In genomic region chr3:171838218-171838720, GRCh38 we compare ENCODE assay signal across 9 cellular contexts. TPM values are rescaled to one million over a fixed set of nuclear protein-coding genes. Genes with fewer than 3 reads are reported as not detected.
DNase-seq lines count a peak whose midpoint lies in the region; ATAC-seq, FAIRE-seq and TF ChIP-seq lines count a peak whose summit lies in the region.
"Had no signal": no experiment of that assay in that cellular context is flagged by ENCODE, and none has a peak within 500 bp of the region (broad histone marks: within the 10 kb centered on the region; RNA-seq: fewer than 3 reads in every experiment).

No MANE protein-coding gene starts in this region.

- H3K9me3 ChIP-seq in astrocyte (ENCODE audit: insufficient read depth, low read depth, low read length) (no peaks in the 10 kb centered on the region), kidney (ENCODE audit: control insufficient read depth in 1 of 2, low read length in 2 of 2) (no peaks in the 10 kb centered on the region)

- H3K9ac ChIP-seq in astrocyte (ENCODE audit: low read length) (peak overlapping the region; percentile 61), kidney (ENCODE audit: low read length in 2 of 2) (no peak overlapping the region)

- peak; percentile 31 to 48 for ATAC-seq in stimulated activated naive B cell treated with anti-CD40 and anti-IgM and Interleukin-4, amounts not matched to agents 10 μg/mL and 1 μg/mL and 100 μg/mL, for 72 hours (replicated peaks)
- no peak for ATAC-seq in HG03159 (IDR thresholded peaks at IDR 0.05; ENCODE audit: unreplicated experiment)

- peak overlapping the region; percentile 86 for H3K27ac Mint-ChIP-seq in astrocyte (ENCODE audit: unreplicated experiment)
- H3K27ac Mint-ChIP-seq in stimulated activated naive B cell treated with anti-CD40 and anti-IgM and Interleukin-4, amounts not matched to agents 10 μg/mL and 1 μg/mL and 100 μg/mL, for 72 hours = no peak overlapping the region

- H3K27ac ChIP-seq in astrocyte (ENCODE audit: low read depth, low read length) (peak overlapping the region; percentile 52), kidney (ENCODE audit: low read depth in 2 of 2, low read length in 2 of 2) (no peak overlapping the region)

- H3K36me3 ChIP-seq in astrocyte (ENCODE audit: insufficient read depth, low read length) (no peaks in the 10 kb centered on the region), kidney (ENCODE audit: control insufficient read depth in 1 of 2, insufficient read depth in 2 of 2, low read length in 2 of 2) (no peaks in the 10 kb centered on the region)

- no peaks in the 10 kb centered on the region for H3K9me3 Mint-ChIP-seq in astrocyte (ENCODE audit: unreplicated experiment)
- no peaks in the 10 kb centered on the region for H3K9me3 Mint-ChIP-seq in stimulated activated naive B cell treated with anti-CD40 and anti-IgM and Interleukin-4, amounts not matched to agents 10 μg/mL and 1 μg/mL and 100 μg/mL, for 72 hours

- TF ChIP-seq CTCF in astrocyte (IDR thresholded peaks at IDR 0.05; ENCODE audit: insufficient read depth, low read depth, low read length) (no peak), kidney (IDR thresholded peaks at IDR 0.05; ENCODE audit: borderline replicate concordance, extremely low read depth, insufficient read depth) (no peak)

- FAIRE-seq in astrocyte (lab: Jason Lieb, UNC) (peak; percentile 52), kidney (lab: Jason Lieb, UNC) (no peak)

- no peaks in the 10 kb centered on the region for H3K36me3 Mint-ChIP-seq in astrocyte (ENCODE audit: low read depth, unreplicated experiment)
- H3K36me3 Mint-ChIP-seq in stimulated activated naive B cell treated with anti-CD40 and anti-IgM and Interleukin-4, amounts not matched to agents 10 μg/mL and 1 μg/mL and 100 μg/mL, for 72 hours = no peaks in the 10 kb centered on the region

- H3K4me1 ChIP-seq in astrocyte (ENCODE audit: insufficient read depth, low read length) (peaks cover 35% of the 10 kb centered on the region), kidney (ENCODE audit: control insufficient read depth in 1 of 2, insufficient read depth in 1 of 2, low read depth in 1 of 2, low read length in 2 of 2) (no peaks in the 10 kb centered on the region)

- peak overlapping the region; percentile 78 for H3K4me2 ChIP-seq in astrocyte (ENCODE audit: low read length)

- H3K27me3 Mint-ChIP-seq in astrocyte (ENCODE audit: low read depth, unreplicated experiment) = no peaks in the 10 kb centered on the region
- H3K27me3 Mint-ChIP-seq in stimulated activated naive B cell treated with anti-CD40 and anti-IgM and Interleukin-4, amounts not matched to agents 10 μg/mL and 1 μg/mL and 100 μg/mL, for 72 hours = peaks cover 9 to 11% of the 10 kb centered on the region in 2 donors

- intact Hi-C loops in kidney (cut with DNase I) = no loop called here

- H3K4me1 Mint-ChIP-seq in astrocyte (ENCODE audit: low read depth, unreplicated experiment) = peaks cover 37% of the 10 kb centered on the region
- H3K4me1 Mint-ChIP-seq in stimulated activated naive B cell treated with anti-CD40 and anti-IgM and Interleukin-4, amounts not matched to agents 10 μg/mL and 1 μg/mL and 100 μg/mL, for 72 hours = peaks cover 3 to 7% of the 10 kb centered on the region in 2 donors

- H3K4me3 ChIP-seq in astrocyte (ENCODE audit: insufficient read depth, low read depth, low read length) = no peak overlapping the region
- H3K4me3 ChIP-seq in kidney (ENCODE audit: low read length in 2 of 2) = peak overlapping the region in 1 of 2 donors; percentile 21

- H3K79me2 ChIP-seq in astrocyte (ENCODE audit: insufficient read depth, low read length) = no peaks in the 10 kb centered on the region

- H2AFZ ChIP-seq in astrocyte (ENCODE audit: low read depth, low read length) = peak overlapping the region; percentile 38

- DNase-seq in HCEC 1CT (peak; percentile 59), astrocyte (ENCODE audit: low read depth) (peak; percentile 67), kidney (peak; percentile 80), cortex of kidney (lab: John Stamatoyannopoulos, UW) (no peak), NCI-H2171 (lab: John Stamatoyannopoulos, UW) (no peak)
- no peak for DNase-seq in stimulated activated naive B cell treated with anti-CD40 and anti-IgM and Interleukin-4, amounts not matched to agents 10 μg/mL and 1 μg/mL and 100 μg/mL, for 72 hours
- no peak for DNase-seq in activated CD4-positive, CD25-positive, alpha-beta regulatory T cell (lab: John Stamatoyannopoulos, UW)

- H3K27me3 ChIP-seq in astrocyte (ENCODE audit: insufficient read depth, low read length) = no peaks in the 10 kb centered on the region

- H3K4me3 Mint-ChIP-seq in astrocyte (ENCODE audit: unreplicated experiment) = peak overlapping the region; percentile 32
- no peak overlapping the region for H3K4me3 Mint-ChIP-seq in stimulated activated naive B cell treated with anti-CD40 and anti-IgM and Interleukin-4, amounts not matched to agents 10 μg/mL and 1 μg/mL and 100 μg/mL, for 72 hours

- H4K20me1 ChIP-seq in astrocyte (ENCODE audit: insufficient read depth, low read length) = no peaks in the 10 kb centered on the region

RNA-seq across cellular contexts. Expression of gene TMEM212, which starts 4.9 kb away (rescaled TPM):
- total RNA-seq in astrocyte (not detected in 2 replicates), kidney (not detected)
- polyA plus RNA-seq in kidney (ENCODE audit: insufficient read depth, low read depth, low replicate concordance) = not detected
- polyA plus RNA-seq: neural cell had no signal

RNA-seq across cellular contexts. Expression of gene PLD1, which starts 28.0 kb away (rescaled TPM):
- total RNA-seq in astrocyte (21.5 and 24.0 TPM in 2 replicates), kidney (24.3 TPM)
- 11.2 TPM for polyA plus RNA-seq in kidney (ENCODE audit: insufficient read depth, low read depth, low replicate concordance)

Comparison
In these comparisons a context has a peak if more than half of its experiments do, and no peak if none do; other contexts are left out.
1. DNase-seq: peak in HCEC 1CT (single experiment), astrocyte (single experiment) and kidney (single experiment); none in stimulated activated naive B cell treated with anti-CD40 and anti-IgM and Interleukin-4, amounts not matched to agents 10 μg/mL and 1 μg/mL and 100 μg/mL, for 72 hours (single experiment), cortex of kidney (single experiment), activated CD4-positive, CD25-positive, alpha-beta regulatory T cell (0 of 4) and NCI-H2171 (single experiment).